8 cellular contexts compared by ENCODE assay signal in genomic region chr1:211515090-211516023, GRCh38. TPM values are rescaled to one million over a fixed set of nuclear protein-coding genes. Genes with fewer than 3 reads are reported as not detected.
DNase-seq lines count a peak whose midpoint lies in the region; ATAC-seq and TF ChIP-seq lines count a peak whose summit lies in the region.

No MANE protein-coding gene starts in this region.

- no peaks in the 10 kb centered on the region for H3K36me3 ChIP-seq in brain microvascular endothelial cell (replicated peaks)
- no peaks in the 10 kb centered on the region for H3K36me3 ChIP-seq in spleen

- H3K27ac Mint-ChIP-seq in immature natural killer cell: no peak overlapping the region

- H3K4me1 ChIP-seq in spleen: peaks cover 6 to 54% (median 30%) of the 10 kb centered on the region in 6 donors

- DNase-seq in DMS79 treated with DMSO at 0.1 percent for 48 hours (lab: John Stamatoyannopoulos, UW): peak; percentile 56
- DNase-seq in DMS79 (lab: John Stamatoyannopoulos, UW): no peak
- DNase-seq in NCI-H1694 treated with DMSO at 0.1 percent for 48 hours (lab: John Stamatoyannopoulos, UW): peak; percentile 50
- DNase-seq in UCSD-AML1 (lab: John Stamatoyannopoulos, UW; ENCODE audit: unreplicated experiment): peak; percentile 82
- DNase-seq in brain microvascular endothelial cell: peak; percentile 84
- peak; percentile 78 to 80 (median 80) for DNase-seq in immature natural killer cell
- DNase-seq in spleen: peak; percentile 95

- no peaks in the 10 kb centered on the region for H3K9me3 ChIP-seq in spleen

- peak; percentile 66 for ATAC-seq in HG02885 (IDR thresholded peaks at IDR 0.05; ENCODE audit: poor library complexity, unreplicated experiment)

- peak; percentile 43 for TF ChIP-seq CTCF in brain microvascular endothelial cell (IDR thresholded peaks at IDR 0.05; ENCODE audit: low read depth, low read length, missing control alignments)
- TF ChIP-seq CTCF in spleen (IDR thresholded peaks at IDR 0.05 in 8 of 11, conservative IDR thresholded peaks at IDR 0.05 in 3 of 11): peak; percentile 45 to 99 (median 93)

- in situ Hi-C loops in brain microvascular endothelial cell (cut with HindIII; ENCODE audit: low pct_ligation_motif_present, low sequenced_read_pairs): no loop called here

- H3K4me3 ChIP-seq in brain microvascular endothelial cell (ENCODE audit: low read depth, low read length) (peak overlapping the region; percentile 40), spleen (peak overlapping the region in 7 of 8 donors; percentile 16 to 64 (median 28))

- 9 to 18% (median 10%) methylated on average over 39 to 73 of the region's 73 CpGs for WGBS in spleen, 5 donors

- TF ChIP-seq POLR2A in spleen (IDR thresholded peaks at IDR 0.05): no peak

- peaks cover 17 to 18% of the 10 kb centered on the region in 2 donors for H3K4me1 Mint-ChIP-seq in immature natural killer cell

- no peaks in the 10 kb centered on the region for H3K36me3 Mint-ChIP-seq in immature natural killer cell

- H3K27ac ChIP-seq in brain microvascular endothelial cell: peak overlapping the region; percentile 21
- peak overlapping the region in 1 of 8 donors; percentile 33 for H3K27ac ChIP-seq in spleen

- peaks cover 1 to 4% (median 2%) of the 10 kb centered on the region in 3 donors for H3K27me3 Mint-ChIP-seq in immature natural killer cell (ENCODE audit: low read depth in 3 of 3)

- intact Hi-C loops in spleen (cut with DNase I; ENCODE audit: low total_unique reads): loop anchor here (5.0 kb wide), 1 partner anchor 137 kb away; no protein-coding TSS in a partner anchor

- H3K27me3 ChIP-seq in brain microvascular endothelial cell (replicated peaks) (no peaks in the 10 kb centered on the region), spleen (replicated peaks in 1 of 7) (peaks cover 0 to 16% (median 0%) of the 10 kb centered on the region in 7 donors)

- H3K4me3 Mint-ChIP-seq in immature natural killer cell: peak overlapping the region; percentile 56 to 84 (median 76)

- H3K9me3 Mint-ChIP-seq in immature natural killer cell: no peaks in the 10 kb centered on the region

RNA-seq across cellular contexts. Expression of gene RD3, which starts 23.4 kb away (rescaled TPM):
- polyA plus RNA-seq in immature natural killer cell (not detected), spleen (not detected)
- not detected for total RNA-seq in spleen
